Comparison of ENCODE assay signal across 13 cellular contexts in the genomic region with DNA sequence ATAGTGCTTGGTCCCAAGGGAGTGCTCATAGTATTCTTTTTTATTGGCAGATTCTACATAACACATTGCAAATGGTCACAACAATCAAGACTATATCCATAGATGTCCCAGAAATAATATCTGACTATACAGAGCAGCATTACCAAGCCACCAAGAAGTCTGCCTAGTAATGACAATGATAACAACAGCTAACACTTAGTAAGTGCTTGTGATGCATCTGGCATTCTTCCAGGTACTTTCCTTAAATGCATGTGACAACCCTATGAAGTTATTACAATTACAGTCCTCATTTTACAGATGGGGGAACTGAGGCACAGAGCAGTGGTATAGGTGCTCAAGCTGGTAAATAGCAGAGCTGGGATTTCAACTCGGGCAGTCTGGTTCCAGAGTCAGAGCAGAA. TPM values are rescaled to one million over a fixed set of nuclear protein-coding genes. Genes with fewer than 3 reads are reported as not detected.
DNase-seq lines count a peak whose midpoint lies in the region; ATAC-seq and TF ChIP-seq lines count a peak whose summit lies in the region.
"Had no signal": no experiment of that assay in that cellular context is flagged by ENCODE, and none has a peak within 500 bp of the region (broad histone marks: within the 10 kb centered on the region; RNA-seq: fewer than 3 reads in every experiment).

No MANE protein-coding gene starts in this region.

- peaks cover 100% of the 10 kb centered on the region for H3K36me3 Mint-ChIP-seq in activated T-helper 17 cell treated with anti-CD3 and anti-CD28 coated beads, Interleukin-2, amount 50 U/mL, for 72 hours (ENCODE audit: low read depth)
- H3K36me3 Mint-ChIP-seq in T-helper 2 cell treated with Interferon-gamma antibody and Interleukin-4, amounts not matched to agents 5 μg/mL and 100 μg/mL, for 36 hours (ENCODE audit: low read depth) = peaks cover 20% of the 10 kb centered on the region

- peak overlapping the region; percentile 96 for H3K27ac Mint-ChIP-seq in activated T-helper 17 cell treated with anti-CD3 and anti-CD28 coated beads, Interleukin-2, amount 50 U/mL, for 72 hours
- H3K27ac Mint-ChIP-seq in T-helper 2 cell treated with Interferon-gamma antibody and Interleukin-4, amounts not matched to agents 5 μg/mL and 100 μg/mL, for 36 hours = no peak overlapping the region
- H3K27ac Mint-ChIP-seq: activated naive CD8-positive, alpha-beta T cell treated with anti-CD3 and anti-CD28 coated beads, Interleukin-2, amount 10 ng/mL, durations not matched to agents 7 days and 5 days had no signal

- peak; percentile 72 for ATAC-seq in activated T-helper 17 cell treated with anti-CD3 and anti-CD28 coated beads, Interleukin-2, amount 50 U/mL, for 72 hours (replicated peaks)
- peak; percentile 43 for ATAC-seq in left ventricle myocardium superior
- ATAC-seq in left colon = no peak
- ATAC-seq in HG02588 (IDR thresholded peaks at IDR 0.05; ENCODE audit: unreplicated experiment) = no peak
- ATAC-seq: mucosa of descending colon had no signal

- no peak overlapping the region for H3K4me3 ChIP-seq in GM12865 (ENCODE audit: low read depth, low read length)
- H3K4me3 ChIP-seq: mucosa of descending colon had no signal

- TF ChIP-seq CTCF in GM12865 (IDR thresholded peaks at IDR 0.05; ENCODE audit: insufficient read depth, low read depth, low read length, missing control alignments) = no peak

- no peaks in the 10 kb centered on the region for H3K9me3 Mint-ChIP-seq in activated T-helper 17 cell treated with anti-CD3 and anti-CD28 coated beads, Interleukin-2, amount 50 U/mL, for 72 hours
- H3K9me3 Mint-ChIP-seq in T-helper 2 cell treated with Interferon-gamma antibody and Interleukin-4, amounts not matched to agents 5 μg/mL and 100 μg/mL, for 36 hours = no peaks in the 10 kb centered on the region
- H3K9me3 Mint-ChIP-seq: activated naive CD8-positive, alpha-beta T cell treated with anti-CD3 and anti-CD28 coated beads, Interleukin-2, amount 10 ng/mL, durations not matched to agents 7 days and 5 days had no signal

- no peaks in the 10 kb centered on the region for H3K27me3 Mint-ChIP-seq in activated T-helper 17 cell treated with anti-CD3 and anti-CD28 coated beads, Interleukin-2, amount 50 U/mL, for 72 hours
- H3K27me3 Mint-ChIP-seq in T-helper 2 cell treated with Interferon-gamma antibody and Interleukin-4, amounts not matched to agents 5 μg/mL and 100 μg/mL, for 36 hours (ENCODE audit: low read depth) = no peaks in the 10 kb centered on the region
- H3K27me3 Mint-ChIP-seq: activated naive CD8-positive, alpha-beta T cell treated with anti-CD3 and anti-CD28 coated beads, Interleukin-2, amount 10 ng/mL, durations not matched to agents 7 days and 5 days had no signal

- intact Hi-C loops in left ventricle myocardium superior (cut with micrococcal nuclease) (no loop called here), left colon (cut with DNase I, micrococcal nuclease) (no loop called here)

- H3K4me3 Mint-ChIP-seq in activated T-helper 17 cell treated with anti-CD3 and anti-CD28 coated beads, Interleukin-2, amount 50 U/mL, for 72 hours = peak overlapping the region; percentile 35
- no peak overlapping the region for H3K4me3 Mint-ChIP-seq in T-helper 2 cell treated with Interferon-gamma antibody and Interleukin-4, amounts not matched to agents 5 μg/mL and 100 μg/mL, for 36 hours
- H3K4me3 Mint-ChIP-seq: activated naive CD8-positive, alpha-beta T cell treated with anti-CD3 and anti-CD28 coated beads, Interleukin-2, amount 10 ng/mL, durations not matched to agents 7 days and 5 days had no signal

- H3K4me1 Mint-ChIP-seq in activated T-helper 17 cell treated with anti-CD3 and anti-CD28 coated beads, Interleukin-2, amount 50 U/mL, for 72 hours = peaks cover 77% of the 10 kb centered on the region
- peaks cover 12% of the 10 kb centered on the region for H3K4me1 Mint-ChIP-seq in T-helper 2 cell treated with Interferon-gamma antibody and Interleukin-4, amounts not matched to agents 5 μg/mL and 100 μg/mL, for 36 hours (ENCODE audit: low read depth)

- peak; percentile 25 for DNase-seq in CD1c-positive myeloid dendritic cell (ENCODE audit: extremely low spot score)
- peak; percentile 64 for DNase-seq in GM12865 (ENCODE audit: low read depth)
- no peak for DNase-seq in left ventricle myocardium superior
- no peak for DNase-seq in left colon
- DNase-seq in T-helper 2 cell treated with Interferon-gamma antibody and Interleukin-4, amounts not matched to agents 5 μg/mL and 100 μg/mL, for 36 hours (ENCODE audit: low spot score) = no peak
- DNase-seq in KBM-7 = no peak
- DNase-seq: activated CD4-positive, CD25-positive, alpha-beta regulatory T cell; activated naive CD8-positive, alpha-beta T cell treated with anti-CD3 and anti-CD28 coated beads, Interleukin-2, amount 10 ng/mL, durations not matched to agents 7 days and 5 days; Caco-2; mucosa of descending colon; stimulated activated CD4-positive, alpha-beta T cell treated with anti-CD3 and anti-CD28 coated beads, Interleukin-4, amount 100 ng/mL, for 4 hours had no signal

- in situ Hi-C loops in KBM-7 (cut with MboI; ENCODE audit: low pct_unique_long_range_greater_than_20kb, low sequenced_read_pairs) = no loop called here

RNA-seq across cellular contexts. Expression of gene ICE2, which starts 49.6 kb away (rescaled TPM):
- 10 to 100 TPM; 46.0 to 69.3 TPM for total RNA-seq in activated T-helper 17 cell treated with anti-CD3 and anti-CD28 coated beads, Interleukin-2, amount 50 U/mL, for 72 hours
- total RNA-seq in left ventricle myocardium superior (23.0 TPM), left colon (10 to 100 TPM; 29.2 to 31.7 TPM)

Comparison
In these comparisons a context has a peak if more than half of its experiments do, and no peak if none do; other contexts are left out.
1. DNase-seq: peak in CD1c-positive myeloid dendritic cell (single experiment) and GM12865 (single experiment); none in left ventricle myocardium superior (single experiment), left colon (0 of 2), T-helper 2 cell treated with Interferon-gamma antibody and Interleukin-4, amounts not matched to agents 5 μg/mL and 100 μg/mL, for 36 hours (single experiment) and KBM-7 (single experiment).
2. ATAC-seq: peak in activated T-helper 17 cell treated with anti-CD3 and anti-CD28 coated beads, Interleukin-2, amount 50 U/mL, for 72 hours (single experiment) and left ventricle myocardium superior (single experiment); none in left colon (single experiment) and HG02588 (single experiment).